Comparison of ENCODE assay signal across 8 cellular contexts in genomic region chr1:182301467-182302198, GRCh38.
A peak's percentile ranks its signal among the peaks of the same experiment; 100 is the strongest.
DNase-seq lines count a peak whose midpoint lies in the region; ATAC-seq and TF ChIP-seq lines count a peak whose summit lies in the region.

No MANE protein-coding gene starts in this region.

- H3K36me3 ChIP-seq in Caco-2 (ENCODE audit: control insufficient read depth, insufficient read depth, low read length) (no peaks in the 10 kb centered on the region), hepatocyte (replicated peaks; ENCODE audit: insufficient read depth, low read depth) (no peaks in the 10 kb centered on the region), transverse colon (no peaks in the 10 kb centered on the region), aorta (ENCODE audit: control insufficient read depth in 1 of 2, insufficient read depth in 2 of 2, low read length in 1 of 2) (no peaks in the 10 kb centered on the region)

- POLR2A ChIA-PET in Caco-2 (lab: Charles Lee): no interaction called here

- H3K9me2 ChIP-seq in hepatocyte (replicated peaks; ENCODE audit: insufficient read depth): no peaks in the 10 kb centered on the region

- peaks cover 31% of the 10 kb centered on the region for H3K4me1 Mint-ChIP-seq in Caco-2 (ENCODE audit: low read depth, unreplicated experiment)
- H3K4me1 Mint-ChIP-seq in activated naive CD8-positive, alpha-beta T cell treated with anti-CD3 and anti-CD28 coated beads for 36 hours: peaks cover 24% of the 10 kb centered on the region

- H3K4me3 ChIP-seq in Caco-2 (ENCODE audit: low read depth, low read length) (no peak overlapping the region), hepatocyte (no peak overlapping the region), transverse colon (no peak overlapping the region), aorta (ENCODE audit: low read length in 2 of 2) (no peak overlapping the region)

- DNase-seq in Caco-2 (peak; percentile 50 to 61), HUDEP-2 (lab: John Stamatoyannopoulos, UW; ENCODE audit: unreplicated experiment in 76 of 76) (peak in 57 of 76 experiments; percentile 7 to 65 (median 31)), hepatocyte (ENCODE audit: low spot score) (peak; percentile 68), transverse colon (peak; percentile 48), COR-L47 (lab: John Stamatoyannopoulos, UW) (no peak), aorta (no peak)
- DNase-seq in activated naive CD8-positive, alpha-beta T cell treated with anti-CD3 and anti-CD28 coated beads for 36 hours: peak; percentile 14

- no peak for TF ChIP-seq POLR2A in transverse colon (IDR thresholded peaks at IDR 0.05)

- H3K27me3 ChIP-seq in Caco-2 (replicated peaks; ENCODE audit: control insufficient read depth, insufficient read depth, low read length): no peaks in the 10 kb centered on the region
- H3K27me3 ChIP-seq in hepatocyte: no peaks in the 10 kb centered on the region
- H3K27me3 ChIP-seq in transverse colon: no peaks in the 10 kb centered on the region
- no peaks in the 10 kb centered on the region for H3K27me3 ChIP-seq in aorta (ENCODE audit: control insufficient read depth in 1 of 2, insufficient read depth in 2 of 2, low read length in 1 of 2)

- H4K20me1 ChIP-seq in hepatocyte (ENCODE audit: insufficient read depth, poor library complexity, severe bottlenecking): no peaks in the 10 kb centered on the region

- no peak for TF ChIP-seq EP300 in transverse colon (IDR thresholded peaks at IDR 0.05; ENCODE audit: low read depth)

- no peaks in the 10 kb centered on the region for H3K9me3 Mint-ChIP-seq in Caco-2 (ENCODE audit: unreplicated experiment)
- no peaks in the 10 kb centered on the region for H3K9me3 Mint-ChIP-seq in activated naive CD8-positive, alpha-beta T cell treated with anti-CD3 and anti-CD28 coated beads for 36 hours

- peaks cover 30% of the 10 kb centered on the region for H3K4me1 ChIP-seq in Caco-2
- peaks cover 14% of the 10 kb centered on the region for H3K4me1 ChIP-seq in hepatocyte (ENCODE audit: insufficient read depth)
- peaks cover 14 to 40% (median 30%) of the 10 kb centered on the region in 4 donors for H3K4me1 ChIP-seq in transverse colon
- H3K4me1 ChIP-seq in aorta (ENCODE audit: control insufficient read depth in 1 of 2, insufficient read depth in 2 of 2, low read length in 2 of 2): peaks cover 0 to 3% of the 10 kb centered on the region in 2 donors

- H3K9me3 ChIP-seq in Caco-2: no peaks in the 10 kb centered on the region
- H3K9me3 ChIP-seq in hepatocyte (ENCODE audit: low read depth): no peaks in the 10 kb centered on the region
- no peaks in the 10 kb centered on the region for H3K9me3 ChIP-seq in transverse colon
- H3K9me3 ChIP-seq in aorta (ENCODE audit: control insufficient read depth, low read length): no peaks in the 10 kb centered on the region

- intact Hi-C loops in Caco-2 (cut with micrococcal nuclease; ENCODE audit: unreplicated experiment): loop anchor here (1.0 to 5.0 kb wide), 4 partner anchors 95 to 216 kb away; no protein-coding TSS in a partner anchor
- intact Hi-C loops in transverse colon (cut with DNase I; ENCODE audit: low total_unique reads): no loop called here
- intact Hi-C loops in aorta (cut with DNase I): no loop called here

- no peak for ATAC-seq in aorta (ENCODE audit: low FRiP score)
- no peak for ATAC-seq in GM18868 (IDR thresholded peaks at IDR 0.05; ENCODE audit: unreplicated experiment)

- in situ Hi-C loops in transverse colon (cut with MboI; ENCODE audit: low pct_ligation_motif_present in 1 of 4, low pct_unique_long_range_greater_than_20kb in 1 of 4, low sequenced_read_pairs in 3 of 4): no loop called here

- peak overlapping the region; percentile 6 for H3K4me2 ChIP-seq in hepatocyte

- no peaks in the 10 kb centered on the region for H3K27me3 Mint-ChIP-seq in Caco-2 (ENCODE audit: insufficient read depth, unreplicated experiment)
- no peaks in the 10 kb centered on the region for H3K27me3 Mint-ChIP-seq in activated naive CD8-positive, alpha-beta T cell treated with anti-CD3 and anti-CD28 coated beads for 36 hours

- H3K36me3 Mint-ChIP-seq in Caco-2 (ENCODE audit: insufficient read depth, unreplicated experiment): no peaks in the 10 kb centered on the region
- no peaks in the 10 kb centered on the region for H3K36me3 Mint-ChIP-seq in activated naive CD8-positive, alpha-beta T cell treated with anti-CD3 and anti-CD28 coated beads for 36 hours

- H3K4me3 Mint-ChIP-seq in Caco-2 (ENCODE audit: unreplicated experiment): no peak overlapping the region
- no peak overlapping the region for H3K4me3 Mint-ChIP-seq in activated naive CD8-positive, alpha-beta T cell treated with anti-CD3 and anti-CD28 coated beads for 36 hours

- no peak for TF ChIP-seq CTCF in Caco-2 (IDR thresholded peaks at IDR 0.05; ENCODE audit: insufficient read depth in 1 of 2, low read depth in 1 of 2, low read length in 1 of 2, severe bottlenecking in 1 of 2, unreplicated experiment in 1 of 2)
- TF ChIP-seq CTCF in hepatocyte (IDR thresholded peaks at IDR 0.05; ENCODE audit: poor library complexity): peak; percentile 48
- peak in 2 of 5 experiments; percentile 14 to 26 for TF ChIP-seq CTCF in transverse colon (IDR thresholded peaks at IDR 0.05)

- CTCF ChIA-PET in Caco-2 (lab: Charles Lee): interaction anchor here (1.5 kb wide), 2 partner anchors 95 to 158 kb away, joined by 5 to 8 read pairs; no protein-coding TSS in a partner anchor

- H3K27ac ChIP-seq in hepatocyte (peak overlapping the region; percentile 56), transverse colon (peak overlapping the region; percentile 47 to 67 (median 54)), aorta (ENCODE audit: low read depth in 1 of 2, low read length in 2 of 2) (no peak overlapping the region)

- H3K79me2 ChIP-seq in hepatocyte: no peaks in the 10 kb centered on the region

- WGBS in hepatocyte (ENCODE audit: low lambda C conversion rate, missing lambda C conversion rate): 73% methylated on average over 9 of the region's 9 CpGs
- WGBS in transverse colon (ENCODE audit: low coverage in 1 of 2), 2 donors: 46 to 70% methylated on average over 8 to 9 of the region's 9 CpGs
- 84 to 87% methylated on average over 9 of the region's 9 CpGs for WGBS in aorta, 2 donors

- no TSS peak for BruUV-seq in Caco-2 (replicated peaks; lab: Mats Ljungman, UMichigan)

- H3K27ac Mint-ChIP-seq in Caco-2 (ENCODE audit: unreplicated experiment): peak overlapping the region; percentile 29
- peak overlapping the region; percentile 1 for H3K27ac Mint-ChIP-seq in activated naive CD8-positive, alpha-beta T cell treated with anti-CD3 and anti-CD28 coated beads for 36 hours

- H2AFZ ChIP-seq in hepatocyte: no peak overlapping the region

Comparison
In these comparisons a context has a peak if more than half of its experiments do, and no peak if none do; other contexts are left out.
1. DNase-seq: peak in Caco-2 (2 of 2), HUDEP-2 (57 of 76), activated naive CD8-positive, alpha-beta T cell treated with anti-CD3 and anti-CD28 coated beads for 36 hours (single experiment), hepatocyte (single experiment) and transverse colon (single experiment); none in COR-L47 (single experiment) and aorta (0 of 2).
2. H3K27ac ChIP-seq: peak in hepatocyte (single experiment) and transverse colon (4 of 4); none in aorta (0 of 2).